1 cellular context compared by ENCODE assay signal in genomic region chrX:118502121-118502794, GRCh38.
TF ChIP-seq lines count a peak whose summit lies in the region.

No MANE protein-coding gene starts in this region.

TF ChIP-seq in GM12878, 131 proteins besides CTCF, POLR2A, EP300 and RAD21 (continued from another document):
- no peak for TF ChIP-seq SPI1 (IDR thresholded peaks at IDR 0.05; ENCODE audit: borderline replicate concordance, insufficient read depth, low read depth, low read length)
- no peak for TF ChIP-seq NR2C1 (IDR thresholded peaks at IDR 0.05)
- no peak for TF ChIP-seq ZZZ3 (IDR thresholded peaks at IDR 0.05; ENCODE audit: control insufficient read depth, insufficient read length, low read depth)
- no peak for TF ChIP-seq ZNF207 (IDR thresholded peaks at IDR 0.05; ENCODE audit: borderline replicate concordance)
- no peak for TF ChIP-seq MEF2A (IDR thresholded peaks at IDR 0.05; ENCODE audit: insufficient read depth, low read depth, low read length)
- no peak for TF ChIP-seq SMC3 (IDR thresholded peaks at IDR 0.05; ENCODE audit: borderline replicate concordance, low read length)
- TF ChIP-seq ATF7 (IDR thresholded peaks at IDR 0.05; ENCODE audit: low read depth) = no peak
- no peak for TF ChIP-seq IRF4 (IDR thresholded peaks at IDR 0.05; ENCODE audit: low read depth, low read length)
